ENCODE assay signal across 19 cellular contexts in genomic region chr3:129081503-129081902, GRCh38. TPM values are rescaled to one million over a fixed set of nuclear protein-coding genes. Genes with fewer than 3 reads are reported as not detected.
DNase-seq lines count a peak whose midpoint lies in the region; ATAC-seq lines count a peak whose summit lies in the region.
"Had no signal": no experiment of that assay in that cellular context is flagged by ENCODE, and none has a peak within 500 bp of the region (broad histone marks: within the 10 kb centered on the region; RNA-seq: fewer than 3 reads in every experiment).

No MANE protein-coding gene starts in this region.

- H2BK5ac ChIP-seq in neuronal stem cell (ENCODE audit: low read length), result peak overlapping the region; percentile 24

- no peaks in the 10 kb centered on the region for H3K36me3 Mint-ChIP-seq in activated T-cell treated with anti-CD3 and anti-CD28 coated beads, Interleukin-2, amount 50 U/mL, for 72 hours (ENCODE audit: insufficient read depth in 2 of 2)
- H3K36me3 Mint-ChIP-seq in activated T-cell treated with anti-CD3 and anti-CD28 coated beads, Interleukin-2, amount 50 U/mL, for 4 hours (ENCODE audit: insufficient read depth), result no peaks in the 10 kb centered on the region
- H3K36me3 Mint-ChIP-seq in T-helper 17 cell (ENCODE audit: low read depth), result no peaks in the 10 kb centered on the region
- H3K36me3 Mint-ChIP-seq: CD8-positive, alpha-beta T cell had no signal

- H3K9me3 ChIP-seq in T-helper 17 cell (ENCODE audit: control insufficient read depth, low read length, poor library complexity, severe bottlenecking), result no peaks in the 10 kb centered on the region
- H3K9me3 ChIP-seq in neuronal stem cell (replicated peaks in 1 of 2; ENCODE audit: control insufficient read depth in 2 of 2, insufficient read depth in 1 of 2, low read depth in 1 of 2, low read length in 2 of 2), result no peaks in the 10 kb centered on the region
- H3K9me3 ChIP-seq: Caco-2 had no signal

- no peaks in the 10 kb centered on the region for H3K4me1 Mint-ChIP-seq in activated T-cell treated with anti-CD3 and anti-CD28 coated beads, Interleukin-2, amount 50 U/mL, for 72 hours (ENCODE audit: low read depth)
- H3K4me1 Mint-ChIP-seq in activated T-cell treated with anti-CD3 and anti-CD28 coated beads, Interleukin-2, amount 50 U/mL, for 4 hours (ENCODE audit: low read depth), result peaks cover 5% of the 10 kb centered on the region
- H3K4me1 Mint-ChIP-seq in T-helper 17 cell, result peaks cover 13% of the 10 kb centered on the region
- H3K4me1 Mint-ChIP-seq: IgD-negative memory B cell had no signal

- H3K4me1 ChIP-seq in neuronal stem cell (ENCODE audit: control insufficient read depth in 2 of 2, insufficient read depth in 1 of 2, low read depth in 1 of 2, low read length in 2 of 2), result no peaks in the 10 kb centered on the region
- H3K4me1 ChIP-seq: Caco-2 had no signal

- H3K14ac ChIP-seq in neuronal stem cell (ENCODE audit: low read length), result no peak overlapping the region

- H3K79me1 ChIP-seq in neuronal stem cell (ENCODE audit: low read depth, low read length), result no peaks in the 10 kb centered on the region

- H2AFZ ChIP-seq in neuronal stem cell (ENCODE audit: low read length), result no peak overlapping the region

- no peak overlapping the region for H3K23ac ChIP-seq in neuronal stem cell (ENCODE audit: low read depth, low read length, poor library complexity)

- H3K4me2 ChIP-seq in neuronal stem cell (ENCODE audit: insufficient read depth, low read length, poor library complexity, severe bottlenecking), result no peak overlapping the region

- no peak overlapping the region for H4K8ac ChIP-seq in neuronal stem cell (ENCODE audit: low read depth, low read length)

- no peak for ATAC-seq in activated T-cell treated with anti-CD3 and anti-CD28 coated beads, Interleukin-2, amount 50 U/mL, for 72 hours (replicated peaks in 1 of 2)
- no peak for ATAC-seq in activated T-cell treated with anti-CD3 and anti-CD28 coated beads, Interleukin-2, amount 50 U/mL, for 4 hours
- ATAC-seq in T-helper 17 cell (no peak), Right ventricle myocardium inferior (no peak), GM19455 (IDR thresholded peaks at IDR 0.05; ENCODE audit: unreplicated experiment) (no peak), HG02610 (IDR thresholded peaks at IDR 0.05; ENCODE audit: unreplicated experiment) (no peak)
- ATAC-seq: CD8-positive, alpha-beta T cell had no signal

- H2BK120ac ChIP-seq in neuronal stem cell (ENCODE audit: low read depth, low read length), result no peak overlapping the region

- H3K27me3 Mint-ChIP-seq in activated T-cell treated with anti-CD3 and anti-CD28 coated beads, Interleukin-2, amount 50 U/mL, for 72 hours (ENCODE audit: low read depth), result no peaks in the 10 kb centered on the region
- no peaks in the 10 kb centered on the region for H3K27me3 Mint-ChIP-seq in activated T-cell treated with anti-CD3 and anti-CD28 coated beads, Interleukin-2, amount 50 U/mL, for 4 hours (ENCODE audit: low read depth)
- no peaks in the 10 kb centered on the region for H3K27me3 Mint-ChIP-seq in T-helper 17 cell
- H3K27me3 Mint-ChIP-seq: IgD-negative memory B cell had no signal

- H3K27me3 ChIP-seq in neuronal stem cell (ENCODE audit: control insufficient read depth in 3 of 3, insufficient read depth in 3 of 3, low read depth in 1 of 3, low read length in 3 of 3), result no peaks in the 10 kb centered on the region

- no peak overlapping the region for H3K18ac ChIP-seq in neuronal stem cell (ENCODE audit: low read length)

- H3K27ac Mint-ChIP-seq in activated T-cell treated with anti-CD3 and anti-CD28 coated beads, Interleukin-2, amount 50 U/mL, for 72 hours, result peak overlapping the region; percentile 41
- H3K27ac Mint-ChIP-seq in T-helper 17 cell, result peak overlapping the region; percentile 39
- H3K27ac Mint-ChIP-seq: CD8-positive, alpha-beta T cell; HFFc6; IgD-negative memory B cell had no signal

- WGBS in neuronal stem cell (ENCODE audit: extremely low coverage in 2 of 2, insufficient read length in 2 of 2, insufficient replicate concordance in 1 of 2), 2 donors, result no CpG with 5 or more reads among the region's 8 CpGs

- H3K27ac ChIP-seq in neuronal stem cell (replicated peaks; ENCODE audit: low read length), result no peak overlapping the region

- no peak overlapping the region for H3K4me3 ChIP-seq in neuronal stem cell (ENCODE audit: low read length in 2 of 2)

- no peaks in the 10 kb centered on the region for H3K9me3 Mint-ChIP-seq in activated T-cell treated with anti-CD3 and anti-CD28 coated beads, Interleukin-2, amount 50 U/mL, for 72 hours
- no peaks in the 10 kb centered on the region for H3K9me3 Mint-ChIP-seq in activated T-cell treated with anti-CD3 and anti-CD28 coated beads, Interleukin-2, amount 50 U/mL, for 4 hours
- H3K9me3 Mint-ChIP-seq: CD8-positive, alpha-beta T cell; HFFc6; IgD-negative memory B cell had no signal

- no peak overlapping the region for H3K4me3 Mint-ChIP-seq in activated T-cell treated with anti-CD3 and anti-CD28 coated beads, Interleukin-2, amount 50 U/mL, for 72 hours
- no peak overlapping the region for H3K4me3 Mint-ChIP-seq in activated T-cell treated with anti-CD3 and anti-CD28 coated beads, Interleukin-2, amount 50 U/mL, for 4 hours
- H3K4me3 Mint-ChIP-seq in T-helper 17 cell, result no peak overlapping the region
- H3K4me3 Mint-ChIP-seq: CD8-positive, alpha-beta T cell; HFFc6; IgD-negative memory B cell had no signal

- intact Hi-C loops in Right ventricle myocardium inferior (cut with DNase I), result loop anchor here (10.0 kb wide), 1 partner anchor 107 kb away; no protein-coding TSS in a partner anchor

- H3K36me3 ChIP-seq in neuronal stem cell (replicated peaks in 1 of 2; ENCODE audit: control insufficient read depth in 2 of 2, insufficient read depth in 2 of 2, low read length in 2 of 2), result no peaks in the 10 kb centered on the region

- H3K4ac ChIP-seq in neuronal stem cell (ENCODE audit: low read length), result no peak overlapping the region

- no peak overlapping the region for H2BK12ac ChIP-seq in neuronal stem cell (ENCODE audit: low read length)

- H2AK5ac ChIP-seq in neuronal stem cell (ENCODE audit: low read depth, low read length), result no peak overlapping the region

- no peak overlapping the region for H3K9ac ChIP-seq in neuronal stem cell (ENCODE audit: low read depth, low read length, poor library complexity)

- H4K91ac ChIP-seq in neuronal stem cell (ENCODE audit: low read depth, low read length, poor library complexity), result no peak overlapping the region

- no peak for DNase-seq in activated T-cell treated with anti-CD3 and anti-CD28 coated beads, Interleukin-2, amount 50 U/mL, for 72 hours
- no peak for DNase-seq in activated T-cell treated with anti-CD3 and anti-CD28 coated beads, Interleukin-2, amount 50 U/mL, for 4 hours
- DNase-seq in T-helper 17 cell, result no peak
- peak; percentile 32 to 53 for DNase-seq in lung microvascular endothelial cell (ENCODE audit: low read depth in 2 of 2)
- DNase-seq in neuronal stem cell (ENCODE audit: low spot score), result no peak
- DNase-seq in Right ventricle myocardium inferior (ENCODE audit: missing footprints), result no peak
- DNase-seq: 8988T; C1 segment of cervical spinal cord; Caco-2; CD8-positive, alpha-beta T cell; DMS53; GF-D8; HCEC 1CT; HFFc6 had no signal

- H2BK15ac ChIP-seq in neuronal stem cell (ENCODE audit: low read length), result no peak overlapping the region

RNA-seq across cellular contexts. Expression of gene GP9, which starts 20.9 kb away (rescaled TPM):
- not detected for total RNA-seq in activated T-cell treated with anti-CD3 and anti-CD28 coated beads, Interleukin-2, amount 50 U/mL, for 72 hours
- not detected for total RNA-seq in activated T-cell treated with anti-CD3 and anti-CD28 coated beads, Interleukin-2, amount 50 U/mL, for 4 hours
- 10 to 100 TPM in 1 of 2 donors, 1 to 10 TPM in 1; 3.8 to 68.5 TPM for total RNA-seq in T-helper 17 cell
- total RNA-seq in lung microvascular endothelial cell, result not detected in 2 replicates
- polyA plus RNA-seq in neuronal stem cell (2013, experiment 1 of 2), result not detected
- not detected for polyA plus RNA-seq in neuronal stem cell (2013, experiment 2 of 2)
- not detected for total RNA-seq in Right ventricle myocardium inferior
- total RNA-seq: Caco-2; CD8-positive, alpha-beta T cell; H4; HFFc6; HT1080 had no signal

RNA-seq across cellular contexts. Expression of gene RAB43, which starts 40.1 kb away (rescaled TPM):
- 10 to 100 TPM; 82.5 to 95.5 TPM for total RNA-seq in activated T-cell treated with anti-CD3 and anti-CD28 coated beads, Interleukin-2, amount 50 U/mL, for 72 hours
- total RNA-seq in activated T-cell treated with anti-CD3 and anti-CD28 coated beads, Interleukin-2, amount 50 U/mL, for 4 hours, result 10 to 100 TPM; 24.4 to 30.6 (median 25.0) TPM
- 10 to 100 TPM; 33.7 to 37.8 TPM for total RNA-seq in T-helper 17 cell
- total RNA-seq in lung microvascular endothelial cell, result 49.0 and 90.9 TPM in 2 replicates
- polyA plus RNA-seq in neuronal stem cell (2013, experiment 1 of 2), result 5.4 TPM
- 5.7 TPM for polyA plus RNA-seq in neuronal stem cell (2013, experiment 2 of 2)
- 3.4 TPM for total RNA-seq in Right ventricle myocardium inferior

Comparison
In these comparisons a context has a peak if more than half of its experiments do, and no peak if none do; other contexts are left out.
1. DNase-seq: peak in lung microvascular endothelial cell (2 of 2); none in activated T-cell treated with anti-CD3 and anti-CD28 coated beads, Interleukin-2, amount 50 U/mL, for 72 hours (0 of 2), activated T-cell treated with anti-CD3 and anti-CD28 coated beads, Interleukin-2, amount 50 U/mL, for 4 hours (single experiment), T-helper 17 cell (0 of 3), neuronal stem cell (single experiment) and Right ventricle myocardium inferior (single experiment).